27 cellular contexts compared by ENCODE assay signal in the genomic region with DNA sequence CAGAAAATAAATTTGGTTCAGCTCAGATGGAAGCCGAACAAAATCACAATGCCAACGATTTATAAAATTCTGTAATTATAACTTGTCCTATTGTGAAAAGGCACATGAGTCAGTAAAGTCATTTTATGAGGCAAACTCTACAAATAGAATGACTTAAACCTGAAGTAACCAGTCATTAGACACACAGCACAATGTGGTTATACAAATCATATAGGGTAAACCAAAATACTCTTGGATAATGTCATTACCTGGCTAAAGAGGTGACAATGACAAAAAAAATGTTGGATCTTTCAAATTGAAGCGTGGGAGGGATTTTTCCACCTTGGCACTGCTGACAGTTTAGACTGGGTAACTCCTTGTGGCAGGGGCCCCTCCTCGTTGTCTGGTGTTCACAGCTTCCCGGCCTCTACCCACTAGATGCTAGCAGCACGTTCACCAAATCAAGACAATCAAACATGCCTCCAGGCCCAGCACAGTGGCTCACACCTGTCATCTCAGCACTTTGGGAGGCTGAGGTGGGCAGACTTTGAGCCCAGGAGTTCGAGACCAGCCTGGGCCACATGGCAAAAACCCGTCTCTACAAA. TPM values are rescaled to one million over a fixed set of nuclear protein-coding genes. Genes with fewer than 3 reads are reported as not detected.
"Had no signal": no experiment of that assay in that cellular context is flagged by ENCODE, and none has a peak within 500 bp of the region (broad histone marks: within the 10 kb centered on the region; RNA-seq: fewer than 3 reads in every experiment).

No MANE protein-coding gene starts in this region.

- FAIRE-seq: endothelial cell of umbilical vein had no signal

- H3K36me3 ChIP-seq: esophagus muscularis mucosa, gastroesophageal sphincter, heart right ventricle, left ventricle myocardium inferior, neural progenitor cell, tibial artery had no signal

- H3K9ac ChIP-seq: neural progenitor cell had no signal

- H3K4me1 ChIP-seq: neural progenitor cell, psoas muscle had no signal

- H3K36me3 Mint-ChIP-seq: immature natural killer cell, T-cell had no signal

- H2AFZ ChIP-seq: neural progenitor cell had no signal

- DNase-seq: activated effector memory CD4-positive, alpha-beta T cell treated with anti-CD3 and anti-CD28 coated beads, Interleukin-2, amount 50 U/mL, for 16 hours; amniotic stem cell; effector memory CD4-positive, alpha-beta T cell; heart right ventricle; immature natural killer cell; kidney glomerular epithelial cell; left ventricle myocardium inferior; psoas muscle; right cardiac atrium; stimulated activated CD4-positive, alpha-beta T cell treated with anti-CD3 and anti-CD28 coated beads, Interleukin-4, amount 100 ng/mL, for 4 hours; stimulated activated naive CD4-positive, alpha-beta T cell; substantia nigra; T-cell; T1000; tibial artery had no signal

- H3K4me3 ChIP-seq: esophagus muscularis mucosa, gastroesophageal sphincter, heart right ventricle, left ventricle myocardium inferior, neural progenitor cell, psoas muscle, skin epidermis, tibial artery had no signal

- H3K4me3 Mint-ChIP-seq: activated naive CD4-positive, alpha-beta T cell treated with anti-CD3 and anti-CD28 coated beads, Interleukin-2, amount 50 U/mL, for 24 hours; dendritic cell treated with granulocyte-macrophage colony-stimulating factor and Interleukin-4, amounts not matched to agents 40 ng/mL and 50 ng/mL, for 4 days; immature natural killer cell; neural progenitor cell; T-cell had no signal

- H3K4me2 ChIP-seq: neural progenitor cell had no signal

- H3K9me3 ChIP-seq: psoas muscle had no signal

- H3K9me3 Mint-ChIP-seq: activated naive CD4-positive, alpha-beta T cell treated with anti-CD3 and anti-CD28 coated beads, Interleukin-2, amount 50 U/mL, for 24 hours had no signal

- H3K27ac ChIP-seq: esophagus muscularis mucosa, gastroesophageal sphincter, heart right ventricle, left ventricle myocardium inferior, neural progenitor cell, psoas muscle, skin epidermis, tibial artery had no signal

- H3K27ac Mint-ChIP-seq: activated naive CD4-positive, alpha-beta T cell treated with anti-CD3 and anti-CD28 coated beads, Interleukin-2, amount 50 U/mL, for 24 hours; dendritic cell treated with granulocyte-macrophage colony-stimulating factor and Interleukin-4, amounts not matched to agents 40 ng/mL and 50 ng/mL, for 4 days; immature natural killer cell; neural progenitor cell; T-cell had no signal

RNA-seq across cellular contexts. Expression of gene ANKRD60, which starts 5.0 kb away (rescaled TPM):
- total RNA-seq: activated CD8-positive, alpha-beta memory T cell treated with anti-CD3 and anti-CD28 coated beads for 36 hours; chondrocyte; endothelial cell of umbilical vein; esophagus muscularis mucosa; gastroesophageal sphincter; heart right ventricle; left ventricle myocardium inferior; mononuclear cell; osteocyte; psoas muscle; right cardiac atrium; urinary bladder had no signal
- polyA plus RNA-seq: endothelial cell of umbilical vein, heart right ventricle, immature natural killer cell, psoas muscle, right cardiac atrium, urinary bladder had no signal
